1 cellular context compared by ENCODE assay signal in the genomic region with DNA sequence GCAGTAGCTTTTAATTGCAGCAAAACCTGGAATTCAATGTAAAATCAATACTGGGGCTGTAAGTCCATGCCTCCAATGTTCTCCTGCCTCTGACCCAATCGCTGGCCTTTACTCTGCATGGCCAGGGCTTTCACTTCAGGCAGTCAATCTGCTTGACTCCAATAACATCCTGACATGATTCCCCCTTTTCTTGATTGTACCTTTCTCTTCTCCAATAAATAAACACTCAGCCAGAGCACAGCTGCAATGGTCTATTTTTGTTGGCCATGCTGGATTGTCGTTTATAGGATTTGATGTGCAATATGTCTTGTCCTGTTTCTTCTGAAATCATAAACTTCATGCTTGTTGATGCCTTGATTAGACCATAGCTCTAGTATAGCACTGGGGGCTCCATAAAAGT.
TF ChIP-seq lines count a peak whose summit lies in the region.

No MANE protein-coding gene starts in this region.

TF ChIP-seq in WTC11, 78 proteins besides CTCF, POLR2A, EP300 and RAD21 (continued from another document):
- TF ChIP-seq, protein P1, sequence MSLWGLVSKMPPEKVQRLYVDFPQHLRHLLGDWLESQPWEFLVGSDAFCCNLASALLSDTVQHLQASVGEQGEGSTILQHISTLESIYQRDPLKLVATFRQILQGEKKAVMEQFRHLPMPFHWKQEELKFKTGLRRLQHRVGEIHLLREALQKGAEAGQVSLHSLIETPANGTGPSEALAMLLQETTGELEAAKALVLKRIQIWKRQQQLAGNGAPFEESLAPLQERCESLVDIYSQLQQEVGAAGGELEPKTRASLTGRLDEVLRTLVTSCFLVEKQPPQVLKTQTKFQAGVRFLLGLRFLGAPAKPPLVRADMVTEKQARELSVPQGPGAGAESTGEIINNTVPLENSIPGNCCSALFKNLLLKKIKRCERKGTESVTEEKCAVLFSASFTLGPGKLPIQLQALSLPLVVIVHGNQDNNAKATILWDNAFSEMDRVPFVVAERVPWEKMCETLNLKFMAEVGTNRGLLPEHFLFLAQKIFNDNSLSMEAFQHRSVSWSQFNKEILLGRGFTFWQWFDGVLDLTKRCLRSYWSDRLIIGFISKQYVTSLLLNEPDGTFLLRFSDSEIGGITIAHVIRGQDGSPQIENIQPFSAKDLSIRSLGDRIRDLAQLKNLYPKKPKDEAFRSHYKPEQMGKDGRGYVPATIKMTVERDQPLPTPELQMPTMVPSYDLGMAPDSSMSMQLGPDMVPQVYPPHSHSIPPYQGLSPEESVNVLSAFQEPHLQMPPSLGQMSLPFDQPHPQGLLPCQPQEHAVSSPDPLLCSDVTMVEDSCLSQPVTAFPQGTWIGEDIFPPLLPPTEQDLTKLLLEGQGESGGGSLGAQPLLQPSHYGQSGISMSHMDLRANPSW (CRISPR knock-in tag; conservative IDR thresholded peaks at IDR 0.05; ENCODE audit: low read depth), result no peak
- TF ChIP-seq ZNF219 (CRISPR knock-in tag; IDR thresholded peaks at IDR 0.05; ENCODE audit: borderline replicate concordance) (no peak), NFATC4 (CRISPR knock-in tag; IDR thresholded peaks at IDR 0.05) (no peak), ZNF121 (CRISPR knock-in tag; IDR thresholded peaks at IDR 0.05) (no peak)
- TF ChIP-seq, protein P2, sequence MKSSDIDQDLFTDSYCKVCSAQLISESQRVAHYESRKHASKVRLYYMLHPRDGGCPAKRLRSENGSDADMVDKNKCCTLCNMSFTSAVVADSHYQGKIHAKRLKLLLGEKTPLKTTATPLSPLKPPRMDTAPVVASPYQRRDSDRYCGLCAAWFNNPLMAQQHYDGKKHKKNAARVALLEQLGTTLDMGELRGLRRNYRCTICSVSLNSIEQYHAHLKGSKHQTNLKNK (CRISPR knock-in tag; IDR thresholded peaks at IDR 0.05), result no peak
- TF ChIP-seq, protein P3, sequence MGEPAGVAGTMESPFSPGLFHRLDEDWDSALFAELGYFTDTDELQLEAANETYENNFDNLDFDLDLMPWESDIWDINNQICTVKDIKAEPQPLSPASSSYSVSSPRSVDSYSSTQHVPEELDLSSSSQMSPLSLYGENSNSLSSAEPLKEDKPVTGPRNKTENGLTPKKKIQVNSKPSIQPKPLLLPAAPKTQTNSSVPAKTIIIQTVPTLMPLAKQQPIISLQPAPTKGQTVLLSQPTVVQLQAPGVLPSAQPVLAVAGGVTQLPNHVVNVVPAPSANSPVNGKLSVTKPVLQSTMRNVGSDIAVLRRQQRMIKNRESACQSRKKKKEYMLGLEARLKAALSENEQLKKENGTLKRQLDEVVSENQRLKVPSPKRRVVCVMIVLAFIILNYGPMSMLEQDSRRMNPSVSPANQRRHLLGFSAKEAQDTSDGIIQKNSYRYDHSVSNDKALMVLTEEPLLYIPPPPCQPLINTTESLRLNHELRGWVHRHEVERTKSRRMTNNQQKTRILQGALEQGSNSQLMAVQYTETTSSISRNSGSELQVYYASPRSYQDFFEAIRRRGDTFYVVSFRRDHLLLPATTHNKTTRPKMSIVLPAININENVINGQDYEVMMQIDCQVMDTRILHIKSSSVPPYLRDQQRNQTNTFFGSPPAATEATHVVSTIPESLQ (CRISPR knock-in tag; IDR thresholded peaks at IDR 0.05), result no peak
